10 cellular contexts compared by ENCODE assay signal in genomic region chr6:50457351-50457750, GRCh38.
"Had no signal": no experiment of that assay in that cellular context is flagged by ENCODE, and none has a peak within 500 bp of the region (broad histone marks: within the 10 kb centered on the region; RNA-seq: fewer than 3 reads in every experiment).

No MANE protein-coding gene starts in this region.

- H3K9me3 ChIP-seq: HAP-1 had no signal

- FAIRE-seq: H1 had no signal

- H3K4me1 ChIP-seq: HAP-1 had no signal

- H3K4me2 ChIP-seq: GM23338 had no signal

- H3K36me3 ChIP-seq: HAP-1 had no signal

- H3K4me3 ChIP-seq: GM23248, GM23338, HAP-1 had no signal

- ATAC-seq: GM23338, HCT116 had no signal

- H3K4me3 Mint-ChIP-seq: GM23338, H9, HFFc6 had no signal

- H3K9ac ChIP-seq: GM23248 had no signal

- H3K4me1 Mint-ChIP-seq: GM23338 had no signal

- DNase-seq: GM23248, GOT3, H7, H9, HCEC 1CT, HFFc6 had no signal

- H3K27ac Mint-ChIP-seq: GM23338, H9, HFFc6 had no signal

- H2AFZ ChIP-seq: GM23248, GM23338 had no signal

- H3K9me3 Mint-ChIP-seq: GM23338, H9 had no signal

- H3K27ac ChIP-seq: GM23248 had no signal
